Comparison of ENCODE assay signal across 17 cellular contexts in the genomic region with DNA sequence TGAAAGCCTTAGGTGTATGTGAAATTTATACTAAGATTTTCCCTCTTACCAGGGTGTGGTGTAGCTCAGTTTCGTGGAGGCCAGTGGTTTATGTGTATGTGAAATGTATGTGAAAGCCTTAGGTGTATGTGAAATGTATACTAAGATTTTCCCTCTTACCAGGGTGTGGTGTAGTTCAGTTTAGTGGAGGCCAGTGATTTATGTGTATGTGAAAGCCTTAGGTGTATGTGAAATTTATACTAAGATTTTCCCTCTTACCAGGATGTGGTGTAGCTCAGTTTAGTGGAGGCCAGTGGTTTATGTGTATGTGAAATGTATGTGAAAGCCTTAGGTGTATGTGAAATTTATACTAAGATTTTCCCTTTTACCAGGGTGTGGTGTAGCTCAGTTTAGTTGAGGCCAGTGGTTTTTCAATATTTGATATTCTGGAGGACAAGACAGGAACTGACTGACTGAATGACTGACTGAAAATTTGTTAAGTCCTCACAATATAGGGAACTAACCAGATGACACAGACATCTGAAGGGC.
DNase-seq lines count a peak whose midpoint lies in the region; ATAC-seq and TF ChIP-seq lines count a peak whose summit lies in the region.
"Had no signal": no experiment of that assay in that cellular context is flagged by ENCODE, and none has a peak within 500 bp of the region (broad histone marks: within the 10 kb centered on the region; RNA-seq: fewer than 3 reads in every experiment).

No MANE protein-coding gene starts in this region.

- 52 to 85% (median 69%) methylated on average over 1 of the region's 1 CpG for WGBS in adrenal gland, 4 donors

- TF ChIP-seq CTCF in GM12865 (IDR thresholded peaks at IDR 0.05; ENCODE audit: insufficient read depth, low read depth, low read length, missing control alignments), result no peak
- no peak for TF ChIP-seq CTCF in adrenal gland (IDR thresholded peaks at IDR 0.05)

- intact Hi-C loops in adrenal gland (cut with DNase I), result no loop called here

- no peak overlapping the region for H3K27ac ChIP-seq in adrenal gland
- H3K27ac ChIP-seq: brain microvascular endothelial cell, GM23248, upper lobe of left lung had no signal

- DNase-seq in GM12865 (ENCODE audit: low read depth) (peak; percentile 84), NCI-H748 (lab: John Stamatoyannopoulos, UW; ENCODE audit: unreplicated experiment) (no peak), kidney tubule cell (ENCODE audit: low spot score) (no peak), adrenal gland (no peak)
- no peak for DNase-seq in effector CD4-positive, alpha-beta T cell
- DNase-seq: activated B cell treated with CpG ODN at 0.5 μM for 24 hours; activated naive CD4-positive, alpha-beta T cell treated with Interleukin-2 at 50 U/mL for 16 hours; brain microvascular endothelial cell; Caco-2; GM23248; occipital lobe; T-helper 1 cell; upper lobe of left lung had no signal

- H3K4me1 ChIP-seq in adrenal gland (replicated peaks in 1 of 2), result no peaks in the 10 kb centered on the region
- H3K4me1 ChIP-seq: Caco-2, upper lobe of left lung had no signal

- no peaks in the 10 kb centered on the region for H3K9me3 ChIP-seq in adrenal gland (replicated peaks in 1 of 3)
- H3K9me3 ChIP-seq: Caco-2, upper lobe of left lung had no signal

- no peaks in the 10 kb centered on the region for H3K27me3 ChIP-seq in adrenal gland
- H3K27me3 ChIP-seq: brain microvascular endothelial cell, upper lobe of left lung had no signal

- peak; percentile 81 for ATAC-seq in GM18870 (IDR thresholded peaks at IDR 0.05; ENCODE audit: unreplicated experiment)
- ATAC-seq in GM21786 (IDR thresholded peaks at IDR 0.05; ENCODE audit: unreplicated experiment), result peak; percentile 59
- peak; percentile 59 for ATAC-seq in HG03432 (IDR thresholded peaks at IDR 0.05; ENCODE audit: unreplicated experiment)
- ATAC-seq: stimulated activated effector memory CD8-positive, alpha-beta T cell treated with anti-CD3 and anti-CD28 coated beads, Interleukin-12 subunit alpha, Interleukin-12 subunit beta, amount 100 ng/mL, for 72 hours had no signal

- no peaks in the 10 kb centered on the region for H3K36me3 ChIP-seq in adrenal gland (replicated peaks in 1 of 2)
- H3K36me3 ChIP-seq: brain microvascular endothelial cell, upper lobe of left lung had no signal

- H3K4me3 ChIP-seq in GM12865 (ENCODE audit: low read depth, low read length) (no peak overlapping the region), adrenal gland (no peak overlapping the region)
- H3K4me3 ChIP-seq: GM23248, upper lobe of left lung had no signal

- no peak for TF ChIP-seq POLR2A in adrenal gland (IDR thresholded peaks at IDR 0.05)
